In genomic region chr4:2031161-2031560, GRCh38 we compare ENCODE assay signal across 1 cellular context.
TF ChIP-seq lines count a peak whose summit lies in the region.
"Not testable (repeated sequence)": the region's sequence is repeated elsewhere in the genome, so short reads cannot be mapped to it uniquely, and the experiment has no call there.

No MANE protein-coding gene starts in this region.

- H3K36me3 ChIP-seq in HEK293 (ENCODE audit: control insufficient read depth in 2 of 2, insufficient read depth in 1 of 2, low read length in 2 of 2), result not testable (repeated sequence)

- not testable (repeated sequence) for H3K27ac ChIP-seq in HEK293 (ENCODE audit: extremely low read depth, low read depth, low read length)

- TF ChIP-seq CTCF in HEK293 (tag by site-specific recombination; IDR thresholded peaks at IDR 0.05), result not testable (repeated sequence)

- POLR2A ChIA-PET in HEK293 (lab: Yijun Ruan, JAX), result not testable (repeated sequence)

- H3K4me3 ChIP-seq in HEK293 (ENCODE audit: low read depth, low read length), result not testable (repeated sequence)

- CTCF ChIA-PET in HEK293 (lab: Yijun Ruan, JAX), result not testable (repeated sequence)

- not testable (repeated sequence) for H3K4me1 ChIP-seq in HEK293 (ENCODE audit: control insufficient read depth, insufficient read depth, low read length)

- H3K9me3 ChIP-seq in HEK293 (ENCODE audit: control insufficient read depth, insufficient read depth, low read depth, low read length), result not testable (repeated sequence)

TF ChIP-seq in HEK293, 187 proteins besides CTCF, POLR2A, EP300 and RAD21:
- TF ChIP-seq ZNF558 (tag by site-specific recombination; IDR thresholded peaks at IDR 0.05), result peak; percentile 93
